In the genomic region with DNA sequence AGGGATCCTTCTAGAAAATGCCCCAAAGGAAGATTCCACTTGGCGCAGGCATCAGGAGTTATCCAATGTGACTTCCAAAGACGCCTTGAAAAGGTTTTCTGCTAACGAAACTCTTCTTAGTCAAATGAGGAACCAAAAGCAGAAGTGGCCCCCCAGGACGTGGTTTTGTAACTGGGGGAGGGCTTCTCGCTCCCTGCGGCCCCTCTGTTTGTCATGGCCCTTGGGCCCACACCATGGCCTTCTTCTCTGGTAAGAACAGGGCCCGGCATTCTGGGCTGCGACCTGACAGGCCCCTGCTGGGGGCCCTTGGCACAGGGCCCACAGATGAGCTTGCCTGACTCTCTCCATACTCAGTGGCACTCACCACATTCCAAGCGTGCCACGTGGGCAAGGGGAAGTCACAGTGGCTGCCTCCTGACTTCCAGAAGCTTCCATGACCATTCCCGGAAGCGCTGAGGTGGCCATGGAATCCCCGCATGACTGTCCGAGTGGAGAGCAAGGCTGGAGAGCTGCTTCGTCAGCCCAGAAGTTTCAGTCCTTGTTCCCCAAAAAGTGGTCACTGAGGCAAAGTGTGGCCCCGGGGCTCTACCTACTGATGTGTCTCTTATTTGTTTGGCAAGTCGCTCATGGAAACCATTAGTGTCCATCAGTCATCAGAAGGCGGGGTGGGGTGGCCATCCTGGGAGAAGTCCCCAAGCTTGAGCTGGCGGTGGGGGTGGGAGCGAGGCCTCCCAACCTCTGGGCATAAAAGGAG, we compare ENCODE assay signal across 8 cellular contexts. TPM values are rescaled to one million over a fixed set of nuclear protein-coding genes. Genes with fewer than 3 reads are reported as not detected.
DNase-seq lines count a peak whose midpoint lies in the region; ATAC-seq and TF ChIP-seq lines count a peak whose summit lies in the region.

No MANE protein-coding gene starts in this region.

- H3K4me1 ChIP-seq in sigmoid colon = peaks cover 0 to 48% (median 37%) of the 10 kb centered on the region in 4 donors

- peak; percentile 61 for DNase-seq in activated CD8-positive, alpha-beta memory T cell treated with anti-CD3 and anti-CD28 coated beads, Interleukin-2, amount 50 U/mL, for 48 hours
- DNase-seq in activated CD8-positive, alpha-beta memory T cell treated with anti-CD3 and anti-CD28 coated beads for 24 hours = no peak
- peak; percentile 93 for DNase-seq in SKM-1 (lab: John Stamatoyannopoulos, UW; ENCODE audit: unreplicated experiment)
- DNase-seq in Right ventricle myocardium superior = peak; percentile 74
- DNase-seq in sigmoid colon = peak; percentile 77
- no peak for DNase-seq in NCI-H2171 (lab: John Stamatoyannopoulos, UW)
- no peak for DNase-seq in NCI-H2196 treated with DMSO at 0.1 percent for 48 hours (lab: John Stamatoyannopoulos, UW; ENCODE audit: unreplicated experiment)

- no peaks in the 10 kb centered on the region for H3K27me3 ChIP-seq in sigmoid colon

- TF ChIP-seq EP300 in sigmoid colon (IDR thresholded peaks at IDR 0.05) = no peak

- intact Hi-C loops in Right ventricle myocardium superior (cut with DNase I) = no loop called here
- intact Hi-C loops in sigmoid colon (cut with DNase I) = loop anchor here (2.0 kb wide), 1 partner anchor 25 kb away; a partner anchor contains a TSS

- ATAC-seq in HG02981 (IDR thresholded peaks at IDR 0.05; ENCODE audit: unreplicated experiment) (peak; percentile 30), Right ventricle myocardium superior (ENCODE audit: poor library complexity) (peak; percentile 2)

- TF ChIP-seq POLR2A in sigmoid colon (IDR thresholded peaks at IDR 0.05) = no peak

- 69 to 89% methylated on average over 20 of the region's 20 CpGs for WGBS in sigmoid colon, 2 donors

- H3K4me3 ChIP-seq in sigmoid colon = peak overlapping the region in 2 of 4 donors; percentile 81 to 89

- H3K36me3 ChIP-seq in sigmoid colon = no peaks in the 10 kb centered on the region

- H3K27ac ChIP-seq in sigmoid colon = peak overlapping the region; percentile 83 to 89 (median 84)

- H3K9me3 ChIP-seq in sigmoid colon = no peaks in the 10 kb centered on the region

- no peak for TF ChIP-seq CTCF in sigmoid colon (IDR thresholded peaks at IDR 0.05)

RNA-seq across cellular contexts. Expression of a gene that starts 0.9 kb away (rescaled TPM):
- total RNA-seq in Right ventricle myocardium superior = 133 TPM
- total RNA-seq in sigmoid colon = 100 to 1,000 TPM in 3 of 4 donors, 10 to 100 TPM in 1; 93.9 to 144 (median 119) TPM
- polyA plus RNA-seq in sigmoid colon = 100 to 1,000 TPM; 127 to 312 (median 293) TPM

RNA-seq across cellular contexts. Expression of a gene that starts 11.3 kb away (rescaled TPM):
- total RNA-seq in Right ventricle myocardium superior (0.22 TPM), sigmoid colon (under 1 TPM in 2 of 4 donors, not detected in 2; 0.14 to 0.16 TPM)
- under 1 TPM in 2 of 3 donors, not detected in 1; 0.03 to 0.60 TPM for polyA plus RNA-seq in sigmoid colon

RNA-seq across cellular contexts. Expression of a gene that starts 24.2 kb away (rescaled TPM):
- total RNA-seq in Right ventricle myocardium superior = 143 TPM
- 10 to 100 TPM; 28.5 to 57.4 (median 40.1) TPM for total RNA-seq in sigmoid colon
- polyA plus RNA-seq in sigmoid colon = 100 to 1,000 TPM in 2 of 3 donors, 10 to 100 TPM in 1; 62.2 to 110 (median 103) TPM

RNA-seq across cellular contexts. Expression of a gene that starts 26.9 kb away (rescaled TPM):
- total RNA-seq in Right ventricle myocardium superior (29.0 TPM), sigmoid colon (10 to 100 TPM; 36.3 to 53.2 (median 43.7) TPM)
- polyA plus RNA-seq in sigmoid colon = 10 to 100 TPM; 22.7 to 43.6 (median 27.6) TPM

RNA-seq across cellular contexts. Expression of a gene that starts 34.7 kb away (rescaled TPM):
- total RNA-seq in Right ventricle myocardium superior (37.6 TPM), sigmoid colon (10 to 100 TPM; 27.4 to 43.9 (median 40.2) TPM)
- polyA plus RNA-seq in sigmoid colon = 100 to 1,000 TPM in 2 of 3 donors, 10 to 100 TPM in 1; 61.7 to 189 (median 108) TPM

Comparison
In these comparisons a context has a peak if more than half of its experiments do, and no peak if none do; other contexts are left out.
1. DNase-seq: peak in activated CD8-positive, alpha-beta memory T cell treated with anti-CD3 and anti-CD28 coated beads, Interleukin-2, amount 50 U/mL, for 48 hours (single experiment), SKM-1 (single experiment), Right ventricle myocardium superior (single experiment) and sigmoid colon (single experiment); none in activated CD8-positive, alpha-beta memory T cell treated with anti-CD3 and anti-CD28 coated beads for 24 hours (single experiment), NCI-H2171 (single experiment) and NCI-H2196 treated with DMSO at 0.1 percent for 48 hours (single experiment).